ENCODE assay signal across 8 cellular contexts in genomic region chr17:49494937-49495841, GRCh38. TPM values are rescaled to one million over a fixed set of nuclear protein-coding genes. Genes with fewer than 3 reads are reported as not detected.
DNase-seq lines count a peak whose midpoint lies in the region; ATAC-seq, FAIRE-seq and TF ChIP-seq lines count a peak whose summit lies in the region.

Gene NGFR (plus strand): TSS chr17:49495293. CDS start chr17:49495418, 125 bp downstream.

- in situ Hi-C loops in GM13977 (cut with MboI; ENCODE audit: low pct_unique_long_range_greater_than_20kb, low sequenced_read_pairs, unreplicated experiment) = no loop called here

- H3K9me3 ChIP-seq in A549 (no peaks in the 10 kb centered on the region), duodenal mucosa (ENCODE audit: control insufficient read depth in 1 of 2, low read length in 2 of 2) (no peaks in the 10 kb centered on the region)

- no peaks in the 10 kb centered on the region for H3K36me3 ChIP-seq in duodenal mucosa (ENCODE audit: control insufficient read depth in 1 of 2, insufficient read depth in 2 of 2, low read length in 2 of 2)

- H3K4me2 ChIP-seq in A549 = peak within 1 kb of the TSS; percentile 94

- H3K4me1 ChIP-seq in A549 (peaks cover 22% of the 10 kb centered on the region), duodenal mucosa (ENCODE audit: control insufficient read depth in 1 of 2, insufficient read depth in 2 of 2, low read length in 2 of 2) (peaks cover 12 to 24% of the 10 kb centered on the region in 2 donors)

- TF ChIP-seq POLR2A in A549 (IDR thresholded peaks at IDR 0.05; ENCODE audit: low read length) = peak; percentile 83

- no peak within 1 kb of the TSS for H3K9ac ChIP-seq in duodenal mucosa (ENCODE audit: low read depth in 1 of 2, low read length in 2 of 2)

- 4% methylated on average over 46 of the region's 81 CpGs for WGBS in A549 (ENCODE audit: missing lambda C conversion rate)

- no peak for TF ChIP-seq RAD21 in A549 (conservative IDR thresholded peaks at IDR 0.05 in 1 of 2, IDR thresholded peaks at IDR 0.05 in 1 of 2)

- peak within 1 kb of the TSS; percentile 29 to 70; a peak in 4 of 6 replicates for H3K27ac ChIP-seq in A549
- peak within 1 kb of the TSS; percentile 10 for H3K27ac ChIP-seq in duodenal mucosa (ENCODE audit: low read depth, low read length)

- FAIRE-seq in A549 (lab: Jason Lieb, UNC) = no peak

- TF ChIP-seq CTCF in A549 (IDR thresholded peaks at IDR 0.05) (peak; percentile 38; the same call in 2 of the 3 replicates), GM13977 (IDR thresholded peaks at IDR 0.05; ENCODE audit: extremely low read depth, insufficient read depth, missing control alignments) (peak; percentile 45)

- peaks cover 53 to 77% of the 10 kb centered on the region in 2 donors for H3K27me3 ChIP-seq in duodenal mucosa (ENCODE audit: control insufficient read depth in 1 of 2, insufficient read depth in 2 of 2, low read length in 2 of 2)

- ATAC-seq in A549 (peak; percentile 58 to 71), HG03196 (IDR thresholded peaks at IDR 0.05; ENCODE audit: unreplicated experiment) (no peak)

- POLR2A ChIA-PET in A549 (lab: Yijun Ruan, JAX) = interaction anchor here (1.0 kb wide), 1 partner anchor 80 kb away, joined by 3 read pairs; the partner anchor contains the start of gene PHB1

- DNase-seq in A549 (ENCODE audit: low read depth in 1 of 2, low spot score in 1 of 2) = peak in 1 of 2 experiments; percentile 77
- DNase-seq in GM13977 (ENCODE audit: low spot score) = peak; percentile 92
- DNase-seq in NCI-H1436 treated with DMSO at 0.1 percent for 48 hours (lab: John Stamatoyannopoulos, UW) = peak; percentile 24
- DNase-seq in activated CD4-positive, alpha-beta T cell treated with anti-CD3 and anti-CD28 coated beads for 4 hours = peak; percentile 42 to 54
- peak; percentile 21 to 30 for DNase-seq in lung microvascular endothelial cell (ENCODE audit: low read depth in 2 of 2)
- DNase-seq in stimulated activated CD8-positive, alpha-beta memory T cell treated with anti-CD3 and anti-CD28 coated beads, Interleukin-2, amount 100 ng/mL, for 48 hours (ENCODE audit: low read depth in 2 of 2) = peak; percentile 21 to 37

- peak within 1 kb of the TSS; percentile 50 for H3K4me3 ChIP-seq in A549
- H3K4me3 ChIP-seq in duodenal mucosa (ENCODE audit: low read depth in 1 of 2, low read length in 2 of 2) = peak within 1 kb of the TSS; percentile 47 to 60

- CTCF ChIA-PET in A549 (lab: Yijun Ruan, JAX) = interaction anchor here (0.6 to 12.9 kb wide), 21 partner anchors 10 to 674 kb away, joined by 3 to 214 read pairs (median 7); partner anchors contain the start of gene NXPH3

- no peak for TF ChIP-seq EP300 in A549 (IDR thresholded peaks at IDR 0.05)

TF ChIP-seq in A549, 52 proteins besides CTCF, POLR2A, EP300 and RAD21:
- TF ChIP-seq RNF2 (IDR thresholded peaks at IDR 0.05; ENCODE audit: borderline replicate concordance, low read depth) = peak; percentile 29; the same call in 1 of the 2 replicates
- 0 out of 3 replicates have a peak, but pooled peaks have one; percentile 20 for TF ChIP-seq SMC3 (IDR thresholded peaks at IDR 0.05)
- TF ChIP-seq CHD4 (IDR thresholded peaks at IDR 0.05; ENCODE audit: borderline replicate concordance) = no peak
- no peak for TF ChIP-seq PBX3 (IDR thresholded peaks at IDR 0.05)
- TF ChIP-seq USF2 (IDR thresholded peaks at IDR 0.05) = no peak
TF ChIP-seq in A549: peak in this region for 2.

RNA-seq across cellular contexts. Expression of gene NGFR, which starts in this region (rescaled TPM):
- polyA plus RNA-seq in A549 (2011; rRNA removed) = 0.09 and 0.18 TPM in 2 replicates
- polyA plus RNA-seq in A549 (2012; cell fraction: cytosol; rRNA removed) = 0.19 and 0.21 TPM in 2 replicates
- polyA plus RNA-seq in A549 (2012; cell fraction: nucleus; rRNA removed) = 0.20 and 0.21 TPM in 2 replicates
- polyA plus RNA-seq in A549 (2017; fragmentation: RNase III; extraction: RNeasy Plus Mini Kit Qiagen cat#74134 plus additional on column Dnase treatment) = 0.12 to 0.14 TPM (median 0.13 TPM) in 3 replicates
- polyA minus RNA-seq in A549 (2011; rRNA and poly(A)+ RNA removed) = not detected in 2 replicates
- total RNA-seq in lung microvascular endothelial cell = under 0.01 TPM in 1 of 2 replicates, not detected in the other

Comparison
In these comparisons a context has a peak if more than half of its experiments do, and no peak if none do; other contexts are left out.
1. Peak in ATAC-seq, H3K4me3 ChIP-seq, H3K27ac ChIP-seq and H3K4me2 ChIP-seq in A549; RNA of the gene not detected or under 1 TPM.
2. Peak in DNase-seq in lung microvascular endothelial cell; RNA of the gene not detected or under 1 TPM.